8 cellular contexts compared by ENCODE assay signal in genomic region chr1:179809506-179810366, GRCh38.
A peak's percentile ranks its signal among the peaks of the same experiment; 100 is the strongest.
DNase-seq lines count a peak whose midpoint lies in the region; ATAC-seq lines count a peak whose summit lies in the region.

No MANE protein-coding gene starts in this region.

- DNase-seq in AML-193 (lab: John Stamatoyannopoulos, UW) = peak; percentile 34 to 57
- DNase-seq in GM19238 (ENCODE audit: insufficient read length, low spot score) = peak; percentile 57
- peak; percentile 65 for DNase-seq in NCI-H510A treated with DMSO at 0.1 percent for 48 hours (lab: John Stamatoyannopoulos, UW)
- peak; percentile 71 for DNase-seq in activated CD4-positive, alpha-beta T cell treated with anti-CD3 and anti-CD28 coated beads, Interleukin-2, amount 10 ng/mL, durations not matched to agents 7 days and 5 days
- DNase-seq in dermis blood vessel endothelial cell = peak; percentile 89
- peak; percentile 84 to 89 for DNase-seq in lung microvascular endothelial cell (ENCODE audit: low read depth in 2 of 2)
- peak; percentile 29 for DNase-seq in stimulated activated CD8-positive, alpha-beta memory T cell treated with anti-CD3 and anti-CD28 coated beads, Interleukin-15, amount 100 ng/mL, for 1 hour (ENCODE audit: low read depth)

- H3K4me1 Mint-ChIP-seq in activated CD4-positive, alpha-beta T cell treated with anti-CD3 and anti-CD28 coated beads, Interleukin-2, amount 10 ng/mL, durations not matched to agents 7 days and 5 days = peaks cover 9% of the 10 kb centered on the region

- H3K36me3 Mint-ChIP-seq in activated CD4-positive, alpha-beta T cell treated with anti-CD3 and anti-CD28 coated beads, Interleukin-2, amount 10 ng/mL, durations not matched to agents 7 days and 5 days (ENCODE audit: low read depth) = no peaks in the 10 kb centered on the region

- H3K27ac Mint-ChIP-seq in activated CD4-positive, alpha-beta T cell treated with anti-CD3 and anti-CD28 coated beads, Interleukin-2, amount 10 ng/mL, durations not matched to agents 7 days and 5 days = no peak overlapping the region

- H3K4me3 Mint-ChIP-seq in activated CD4-positive, alpha-beta T cell treated with anti-CD3 and anti-CD28 coated beads, Interleukin-2, amount 10 ng/mL, durations not matched to agents 7 days and 5 days = no peak overlapping the region

- CTCF ChIA-PET in activated CD4-positive, alpha-beta T cell treated with anti-CD3 and anti-CD28 coated beads, Interleukin-2, amount 10 ng/mL, durations not matched to agents 7 days and 5 days (lab: Charles Lee) = interaction anchor here (0.5 to 10.5 kb wide), 17 partner anchors 8 to 1249 kb away, joined by 3 to 162 read pairs (median 4); partner anchors contain the start of gene TOR3A

- peak; percentile 60 for ATAC-seq in HG03457 (IDR thresholded peaks at IDR 0.05; ENCODE audit: unreplicated experiment)

- no peaks in the 10 kb centered on the region for H3K27me3 Mint-ChIP-seq in activated CD4-positive, alpha-beta T cell treated with anti-CD3 and anti-CD28 coated beads, Interleukin-2, amount 10 ng/mL, durations not matched to agents 7 days and 5 days

- no peaks in the 10 kb centered on the region for H3K9me3 Mint-ChIP-seq in activated CD4-positive, alpha-beta T cell treated with anti-CD3 and anti-CD28 coated beads, Interleukin-2, amount 10 ng/mL, durations not matched to agents 7 days and 5 days

- POLR2A ChIA-PET in activated CD4-positive, alpha-beta T cell treated with anti-CD3 and anti-CD28 coated beads, Interleukin-2, amount 10 ng/mL, durations not matched to agents 7 days and 5 days (lab: Charles Lee) = interaction anchor here (0.6 kb wide), 1 partner anchor 109 kb away, joined by 3 read pairs; no protein-coding TSS in a partner anchor

Comparison
In these comparisons a context has a peak if more than half of its experiments do, and no peak if none do; other contexts are left out.
1. Peak in every context shown above with its lines: DNase-seq and ATAC-seq.
2. DNase-seq: peak in every context shown above with its lines; median percentile 89 in dermis blood vessel endothelial cell; 86 in lung microvascular endothelial cell; 71 in activated CD4-positive, alpha-beta T cell treated with anti-CD3 and anti-CD28 coated beads, Interleukin-2, amount 10 ng/mL, durations not matched to agents 7 days and 5 days; 65 in NCI-H510A treated with DMSO at 0.1 percent for 48 hours; 57 in GM19238; 46 in AML-193; 29 in stimulated activated CD8-positive, alpha-beta memory T cell treated with anti-CD3 and anti-CD28 coated beads, Interleukin-15, amount 100 ng/mL, for 1 hour.